In genomic region chr22:40597541-40598453, GRCh38 we compare ENCODE assay signal across 1 cellular context.
TF ChIP-seq lines count a peak whose summit lies in the region.

No MANE protein-coding gene starts in this region.

TF ChIP-seq in WTC11, 78 proteins besides CTCF, POLR2A, EP300 and RAD21 (continued from another document):
- no peak for TF ChIP-seq AR (CRISPR knock-in tag; IDR thresholded peaks at IDR 0.05)
